In genomic region chr4:176656108-176656507, GRCh38 we compare ENCODE assay signal across 20 cellular contexts.
DNase-seq lines count a peak whose midpoint lies in the region; ATAC-seq and TF ChIP-seq lines count a peak whose summit lies in the region.
"Had no signal": no experiment of that assay in that cellular context is flagged by ENCODE, and none has a peak within 500 bp of the region (broad histone marks: within the 10 kb centered on the region; RNA-seq: fewer than 3 reads in every experiment).

No MANE protein-coding gene starts in this region.

- H3K9me3 ChIP-seq in gastrocnemius medialis = no peaks in the 10 kb centered on the region
- H3K9me3 ChIP-seq: BE2C, Peyer's patch, SJSA1 had no signal

- ATAC-seq in SK-N-SH treated with all-trans-retinoic acid at 6 μM for 48 hours (peak; percentile 7; the same call in 1 of the 3 replicates), gastrocnemius medialis (no peak)

- DNase-seq in AG09319 (ENCODE audit: extremely low read depth, low read depth) (peak; percentile 54), GM03348 (ENCODE audit: low spot score) (peak; percentile 38), fibroblast of villous mesenchyme (ENCODE audit: low read depth) (peak; percentile 63), coronary artery (ENCODE audit: low spot score) (no peak), SK-N-DZ (ENCODE audit: low spot score) (no peak), middle frontal gyrus (ENCODE audit: extremely low spot score, low spot score) (no peak), gastrocnemius medialis (no peak)
- DNase-seq: BE2C; Calu3; CD4-positive, alpha-beta T cell; EL; H7; IMR-90; NCI-H1417 treated with DMSO at 0.1 percent for 48 hours; NCI-H187 treated with DMSO at 0.1 percent for 48 hours; NCI-H526; NK-92 treated with Interleukin-12 subunit alpha and Interleukin-12 subunit beta, amount 100 ng/mL, for 24 hours; Peyer's patch had no signal

- H3K27ac ChIP-seq in coronary artery (no peak overlapping the region), gastrocnemius medialis (no peak overlapping the region)
- H3K27ac ChIP-seq: Peyer's patch, SJSA1 had no signal

- H3K4me1 ChIP-seq in gastrocnemius medialis = no peaks in the 10 kb centered on the region
- H3K4me1 ChIP-seq: BE2C, Peyer's patch, SJSA1 had no signal

- H3K4me3 ChIP-seq in fibroblast of villous mesenchyme (ENCODE audit: low read depth, low read length) (no peak overlapping the region), coronary artery (no peak overlapping the region), gastrocnemius medialis (no peak overlapping the region)
- H3K4me3 ChIP-seq: Peyer's patch, SJSA1 had no signal

- intact Hi-C loops in gastrocnemius medialis (cut with DNase I; ENCODE audit: low total_unique reads) = no loop called here

- no peak for TF ChIP-seq POLR2A in gastrocnemius medialis (IDR thresholded peaks at IDR 0.05)

- H3K27me3 ChIP-seq in gastrocnemius medialis = no peaks in the 10 kb centered on the region
- H3K27me3 ChIP-seq: BE2C, Peyer's patch, SJSA1 had no signal

- peak; percentile 2 for TF ChIP-seq CTCF in AG09319 (IDR thresholded peaks at IDR 0.05; ENCODE audit: low read depth, low read length)
- no peak for TF ChIP-seq CTCF in fibroblast of villous mesenchyme (IDR thresholded peaks at IDR 0.05; ENCODE audit: insufficient read depth, low read depth, low read length)
- no peak for TF ChIP-seq CTCF in coronary artery (IDR thresholded peaks at IDR 0.05)
- no peak for TF ChIP-seq CTCF in gastrocnemius medialis (IDR thresholded peaks at IDR 0.05 in 4 of 5, conservative IDR thresholded peaks at IDR 0.05 in 1 of 5)

- in situ Hi-C loops in gastrocnemius medialis (cut with MboI; ENCODE audit: low sequenced_read_pairs in 4 of 4) = no loop called here

- H3K36me3 ChIP-seq in gastrocnemius medialis = no peaks in the 10 kb centered on the region
- H3K36me3 ChIP-seq: BE2C, Peyer's patch, SJSA1 had no signal

TF ChIP-seq in SK-N-SH treated with all-trans-retinoic acid at 6 μM for 48 hours, 23 proteins besides CTCF, POLR2A, EP300 and RAD21:
- TF ChIP-seq PATZ1 (CRISPR knock-in tag; IDR thresholded peaks at IDR 0.05; ENCODE audit: borderline replicate concordance) (no peak), CREB5 (CRISPR knock-in tag; IDR thresholded peaks at IDR 0.05; ENCODE audit: low read depth) (no peak), TCF4 (CRISPR knock-in tag; IDR thresholded peaks at IDR 0.05; ENCODE audit: borderline replicate concordance) (no peak), TOX (CRISPR knock-in tag; IDR thresholded peaks at IDR 0.05; ENCODE audit: borderline replicate concordance) (no peak), ZFP3 (CRISPR knock-in tag; IDR thresholded peaks at IDR 0.05) (no peak), SNAI2 (CRISPR knock-in tag; IDR thresholded peaks at IDR 0.05) (no peak), ZNF8 (CRISPR knock-in tag; IDR thresholded peaks at IDR 0.05) (no peak), OSR1 (CRISPR knock-in tag; IDR thresholded peaks at IDR 0.05) (no peak), PPARA (CRISPR knock-in tag; IDR thresholded peaks at IDR 0.05; ENCODE audit: borderline replicate concordance) (no peak), BACH2 (CRISPR knock-in tag; IDR thresholded peaks at IDR 0.05; ENCODE audit: borderline replicate concordance) (no peak), ZNF565 (CRISPR knock-in tag; conservative IDR thresholded peaks at IDR 0.05; ENCODE audit: low read depth) (no peak), RARB (CRISPR knock-in tag; IDR thresholded peaks at IDR 0.05) (no peak), ZC3H10 (CRISPR knock-in tag; IDR thresholded peaks at IDR 0.05) (no peak)

Comparison
In these comparisons a context has a peak if more than half of its experiments do, and no peak if none do; other contexts are left out.
1. DNase-seq: peak in AG09319 (single experiment), GM03348 (single experiment) and fibroblast of villous mesenchyme (single experiment); none in coronary artery (single experiment), SK-N-DZ (single experiment), middle frontal gyrus (single experiment) and gastrocnemius medialis (0 of 2).